17 cellular contexts compared by ENCODE assay signal in genomic region chr7:51619880-51620279, GRCh38.
"Had no signal": no experiment of that assay in that cellular context is flagged by ENCODE, and none has a peak within 500 bp of the region (broad histone marks: within the 10 kb centered on the region; RNA-seq: fewer than 3 reads in every experiment).

No MANE protein-coding gene starts in this region.

- ATAC-seq: foreskin keratinocyte; naive thymus-derived CD4-positive, alpha-beta T cell; psoas muscle; sciatic nerve; stimulated activated naive B cell treated with anti-CD40 and anti-IgM and Interleukin-4, amounts not matched to agents 10 μg/mL and 1 μg/mL and 100 μg/mL, for 72 hours; stimulated activated naive CD8-positive, alpha-beta T cell treated with anti-CD3 and anti-CD28 coated beads, Interleukin-15, amount 100 ng/mL, for 72 hours had no signal

- DNase-seq: effector memory CD4-positive, alpha-beta T cell; foreskin keratinocyte; immature natural killer cell; mesendoderm; naive thymus-derived CD4-positive, alpha-beta T cell; nephron progenitor cell; psoas muscle; retina; spleen; stimulated activated CD4-positive, alpha-beta T cell treated with anti-CD3 and anti-CD28 coated beads, Interleukin-15, amount 100 ng/mL, for 24 hours; stimulated activated CD4-positive, alpha-beta T cell treated with anti-CD3 and anti-CD28 coated beads, Interleukin-1b, Interleukin-23, amount 100 ng/mL, for 48 hours; stimulated activated CD4-positive, alpha-beta T cell treated with anti-CD3 and anti-CD28 coated beads, Interleukin-4, amount 100 ng/mL, for 24 hours; stimulated activated naive B cell treated with anti-CD40 and anti-IgM and Interleukin-4, amounts not matched to agents 10 μg/mL and 1 μg/mL and 100 μg/mL, for 72 hours; stimulated activated naive CD8-positive, alpha-beta T cell treated with anti-CD3 and anti-CD28 coated beads, Interleukin-15, amount 100 ng/mL, for 72 hours; testis had no signal

- FAIRE-seq: endometrium had no signal
